In genomic region chr1:52920791-52921291, GRCh38 we compare ENCODE assay signal across 8 cellular contexts. TPM values are rescaled to one million over a fixed set of nuclear protein-coding genes. Genes with fewer than 3 reads are reported as not detected.
DNase-seq lines count a peak whose midpoint lies in the region; ATAC-seq, FAIRE-seq and TF ChIP-seq lines count a peak whose summit lies in the region.

No MANE protein-coding gene starts in this region.

- H3K79me2 ChIP-seq in ACC112 (ENCODE audit: control insufficient read depth, insufficient read depth, low read length, unreplicated experiment) (no peaks in the 10 kb centered on the region), SK-N-SH (ENCODE audit: insufficient read depth) (no peaks in the 10 kb centered on the region)

- H3K36me3 Mint-ChIP-seq in IgD-negative memory B cell (no peaks in the 10 kb centered on the region), endodermal cell (ENCODE audit: low read depth) (peaks cover 10% of the 10 kb centered on the region)

- no peak for TF ChIP-seq POLR2A in GM12891 (IDR thresholded peaks at IDR 0.05; ENCODE audit: low read depth, low read length)

- peaks cover 17 to 21% (median 17%) of the 10 kb centered on the region in 3 donors for H3K4me1 Mint-ChIP-seq in IgD-negative memory B cell
- no peaks in the 10 kb centered on the region for H3K4me1 Mint-ChIP-seq in endodermal cell

- no peak for TF ChIP-seq CTCF in endodermal cell (conservative IDR thresholded peaks at IDR 0.05)
- TF ChIP-seq CTCF in mucosa of descending colon (IDR thresholded peaks at IDR 0.05) = no peak
- no peak for TF ChIP-seq CTCF in SK-N-SH (IDR thresholded peaks at IDR 0.05)

- no peak for FAIRE-seq in GM12891 (lab: Jason Lieb, UNC)

- no peaks in the 10 kb centered on the region for H3K9me2 ChIP-seq in SK-N-SH

- H3K4me2 ChIP-seq in SK-N-SH = no peak overlapping the region

- peak overlapping the region; percentile 20 for H3K9ac ChIP-seq in endodermal cell (ENCODE audit: extremely low read depth, low read length, poor library complexity, severe bottlenecking)
- H3K9ac ChIP-seq in SK-N-SH = no peak overlapping the region

- CTCF ChIA-PET in SK-N-SH (lab: Yijun Ruan, JAX) = no interaction called here

- H3K27me3 ChIP-seq in ACC112 (ENCODE audit: insufficient read depth, low read length) = no peaks in the 10 kb centered on the region
- H3K27me3 ChIP-seq in endodermal cell (ENCODE audit: control insufficient read depth, insufficient read depth, low read length, poor library complexity, severe bottlenecking) = peaks cover 55% of the 10 kb centered on the region
- no peaks in the 10 kb centered on the region for H3K27me3 ChIP-seq in SK-N-SH (ENCODE audit: insufficient read depth)

- TF ChIP-seq EP300 in SK-N-SH (IDR thresholded peaks at IDR 0.05; ENCODE audit: borderline replicate concordance in 1 of 2, low read depth in 1 of 2, low read length in 1 of 2) = no peak

- H3K9me3 Mint-ChIP-seq in IgD-negative memory B cell (no peaks in the 10 kb centered on the region), endodermal cell (no peaks in the 10 kb centered on the region)

- H2AFZ ChIP-seq in ACC112 (ENCODE audit: low read length, unreplicated experiment) = peak overlapping the region; percentile 98
- no peak overlapping the region for H2AFZ ChIP-seq in SK-N-SH (ENCODE audit: low read depth)

- 17 to 54% methylated on average over 18 to 35 of the region's 35 CpGs for WGBS in endodermal cell (ENCODE audit: insufficient coverage in 1 of 2, insufficient read length in 1 of 2), 2 experiments
- WGBS in SK-N-SH (ENCODE audit: low lambda C conversion rate) = 94% methylated on average over 31 of the region's 35 CpGs

- peak; percentile 78 for DNase-seq in endodermal cell
- peak in 2 of 3 donors; percentile 47 to 64 for DNase-seq in mucosa of descending colon
- DNase-seq in SHP77 treated with DMSO at 0.1 percent for 48 hours (lab: John Stamatoyannopoulos, UW) = no peak
- DNase-seq in GM12891 (ENCODE audit: insufficient read length, low spot score) = no peak
- DNase-seq in SK-N-SH = no peak

- H3K4me3 ChIP-seq in ACC112 (ENCODE audit: low read depth, low read length) (peak overlapping the region; percentile 84), endodermal cell (ENCODE audit: low read length) (peak overlapping the region; percentile 77), mucosa of descending colon (peak overlapping the region; percentile 54), SK-N-SH (ENCODE audit: low read depth in 2 of 2, low read length in 1 of 2) (no peak overlapping the region)

- ATAC-seq in mucosa of descending colon = peak; percentile 76
- no peak for ATAC-seq in GM21390 (IDR thresholded peaks at IDR 0.05; ENCODE audit: unreplicated experiment)

- H3K4me1 ChIP-seq in ACC112 (ENCODE audit: control insufficient read depth, insufficient read depth, low read length, unreplicated experiment) (peaks cover 6% of the 10 kb centered on the region), endodermal cell (ENCODE audit: control insufficient read depth, insufficient read depth, low read length) (no peaks in the 10 kb centered on the region), mucosa of descending colon (ENCODE audit: low read depth) (peaks cover 12% of the 10 kb centered on the region), SK-N-SH (ENCODE audit: control insufficient read depth in 1 of 2, insufficient read depth in 2 of 2, low read depth in 1 of 2, low read length in 1 of 2) (no peaks in the 10 kb centered on the region)

- H4K20me1 ChIP-seq in SK-N-SH (ENCODE audit: insufficient read depth) = no peaks in the 10 kb centered on the region

- H3F3A ChIP-seq in SK-N-SH (replicated peaks; ENCODE audit: insufficient read depth) = no peaks in the 10 kb centered on the region

- H3K9me3 ChIP-seq in endodermal cell (ENCODE audit: control insufficient read depth, low read length) (no peaks in the 10 kb centered on the region), mucosa of descending colon (no peaks in the 10 kb centered on the region), SK-N-SH (no peaks in the 10 kb centered on the region)

- H3K27ac ChIP-seq in ACC112 (ENCODE audit: low read depth, low read length) (no peak overlapping the region), endodermal cell (ENCODE audit: low read depth, low read length) (no peak overlapping the region), SK-N-SH (ENCODE audit: low read depth in 2 of 2, low read length in 1 of 2) (no peak overlapping the region)

- H3K27ac Mint-ChIP-seq in IgD-negative memory B cell = peak overlapping the region in 1 of 3 donors; percentile 59
- H3K27ac Mint-ChIP-seq in endodermal cell = no peak overlapping the region

- POLR2A ChIA-PET in SK-N-SH (lab: Yijun Ruan, JAX) = no interaction called here

- intact Hi-C loops in mucosa of descending colon (cut with DNase I, micrococcal nuclease) = no loop called here

- no peaks in the 10 kb centered on the region for H3K36me3 ChIP-seq in ACC112 (ENCODE audit: insufficient read depth, low read length)
- H3K36me3 ChIP-seq in endodermal cell (ENCODE audit: control insufficient read depth, insufficient read depth, low read length) = no peaks in the 10 kb centered on the region
- H3K36me3 ChIP-seq in mucosa of descending colon (ENCODE audit: low read depth) = no peaks in the 10 kb centered on the region
- H3K36me3 ChIP-seq in SK-N-SH (replicated peaks in 1 of 2; ENCODE audit: control insufficient read depth in 1 of 2, insufficient read depth in 2 of 2, low read length in 1 of 2) = no peaks in the 10 kb centered on the region

- TF ChIP-seq RAD21 in SK-N-SH (IDR thresholded peaks at IDR 0.05; ENCODE audit: low read length) = no peak

- H3K27me3 Mint-ChIP-seq in IgD-negative memory B cell = no peaks in the 10 kb centered on the region
- peaks cover 41% of the 10 kb centered on the region for H3K27me3 Mint-ChIP-seq in endodermal cell (ENCODE audit: insufficient read depth)

- H3K4me3 Mint-ChIP-seq in IgD-negative memory B cell = peak overlapping the region; percentile 64 to 92 (median 74)
- H3K4me3 Mint-ChIP-seq in endodermal cell = peak overlapping the region; percentile 70

TF ChIP-seq in GM12891, 5 proteins besides CTCF, POLR2A, EP300 and RAD21:
- no peak for TF ChIP-seq SPI1 (IDR thresholded peaks at IDR 0.05; ENCODE audit: low read depth, low read length)
- TF ChIP-seq POLR2AphosphoS5 (IDR thresholded peaks at IDR 0.05; ENCODE audit: low read depth, low read length) = no peak
- no peak for TF ChIP-seq TAF1 (IDR thresholded peaks at IDR 0.05; ENCODE audit: low read depth, low read length)
- no peak for TF ChIP-seq POU2F2 (IDR thresholded peaks at IDR 0.05; ENCODE audit: low read depth, low read length)
- TF ChIP-seq PAX5 (IDR thresholded peaks at IDR 0.05; ENCODE audit: insufficient read depth, low read length, severe bottlenecking) = no peak
TF ChIP-seq in GM12891: peak in this region for 0.

TF ChIP-seq in SK-N-SH, 30 proteins besides CTCF, POLR2A, EP300 and RAD21:
- TF ChIP-seq, protein P1, sequence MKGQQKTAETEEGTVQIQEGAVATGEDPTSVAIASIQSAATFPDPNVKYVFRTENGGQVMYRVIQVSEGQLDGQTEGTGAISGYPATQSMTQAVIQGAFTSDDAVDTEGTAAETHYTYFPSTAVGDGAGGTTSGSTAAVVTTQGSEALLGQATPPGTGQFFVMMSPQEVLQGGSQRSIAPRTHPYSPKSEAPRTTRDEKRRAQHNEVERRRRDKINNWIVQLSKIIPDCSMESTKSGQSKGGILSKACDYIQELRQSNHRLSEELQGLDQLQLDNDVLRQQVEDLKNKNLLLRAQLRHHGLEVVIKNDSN (IDR thresholded peaks at IDR 0.05; ENCODE audit: borderline replicate concordance, low read depth) = no peak
- TF ChIP-seq GABPA (IDR thresholded peaks at IDR 0.05; ENCODE audit: low read depth) (no peak), USF2 (IDR thresholded peaks at IDR 0.05; ENCODE audit: borderline replicate concordance, low read depth, low read length) (no peak), CHD2 (IDR thresholded peaks at IDR 0.05; ENCODE audit: low read length, partially characterized antibody) (no peak), RXRA (IDR thresholded peaks at IDR 0.05; ENCODE audit: borderline replicate concordance, low read depth) (no peak)

RNA-seq across cellular contexts. Expression of gene ECHDC2, which starts 0.7 kb away (rescaled TPM):
- polyA plus RNA-seq in IgD-negative memory B cell (26.8 TPM), SK-N-SH (2012; rRNA removed) (0.20 and 0.37 TPM in 2 replicates)
- total RNA-seq in endodermal cell (100 to 1,000 TPM in 1 of 2 donors, 10 to 100 TPM in 1; 71.5 to 111 TPM), mucosa of descending colon (100 to 1,000 TPM; 150 to 196 (median 162) TPM)
- polyA plus RNA-seq in endodermal cell (2013, experiment 1 of 2) = 9.8 TPM
- 6.9 TPM for polyA plus RNA-seq in endodermal cell (2013, experiment 2 of 2)
- polyA plus RNA-seq in GM12891 (2012; ENCODE audit: low read depth, missing spikeins) = 30.9 TPM
- polyA plus RNA-seq in SK-N-SH (2012; cell fraction: cytosol; rRNA removed) = 0.05 and 0.12 TPM in 2 replicates
- polyA plus RNA-seq in SK-N-SH (2012; cell fraction: nucleus; rRNA removed) = 3.5 and 4.9 TPM in 2 replicates

RNA-seq across cellular contexts. Expression of gene SCP2, which starts 6.2 kb away (rescaled TPM):
- 143 TPM for polyA plus RNA-seq in IgD-negative memory B cell
- total RNA-seq in endodermal cell = 10 to 100 TPM; 69.3 to 99.4 TPM
- 91.8 TPM for polyA plus RNA-seq in endodermal cell (2013, experiment 1 of 2)
- 83.2 TPM for polyA plus RNA-seq in endodermal cell (2013, experiment 2 of 2)
- 100 to 1,000 TPM; 228 to 272 (median 267) TPM for total RNA-seq in mucosa of descending colon
- polyA plus RNA-seq in GM12891 (2012; ENCODE audit: low read depth, missing spikeins) = 78.7 TPM
- polyA plus RNA-seq in SK-N-SH (2012; rRNA removed) = 49.5 and 68.9 TPM in 2 replicates
- 98.3 and 136 TPM in 2 replicates for polyA plus RNA-seq in SK-N-SH (2012; cell fraction: cytosol; rRNA removed)
- 16.6 and 33.8 TPM in 2 replicates for polyA plus RNA-seq in SK-N-SH (2012; cell fraction: nucleus; rRNA removed)

Comparison
In these comparisons a context has a peak if more than half of its experiments do, and no peak if none do; other contexts are left out.
1. H3K4me3 ChIP-seq: peak in ACC112 (single experiment), endodermal cell (single experiment) and mucosa of descending colon (single experiment); none in SK-N-SH (0 of 2).
2. DNase-seq: peak in endodermal cell (single experiment) and mucosa of descending colon (2 of 3); none in SHP77 treated with DMSO at 0.1 percent for 48 hours (single experiment), GM12891 (single experiment) and SK-N-SH (single experiment).